20 cellular contexts compared by ENCODE assay signal in the genomic region with DNA sequence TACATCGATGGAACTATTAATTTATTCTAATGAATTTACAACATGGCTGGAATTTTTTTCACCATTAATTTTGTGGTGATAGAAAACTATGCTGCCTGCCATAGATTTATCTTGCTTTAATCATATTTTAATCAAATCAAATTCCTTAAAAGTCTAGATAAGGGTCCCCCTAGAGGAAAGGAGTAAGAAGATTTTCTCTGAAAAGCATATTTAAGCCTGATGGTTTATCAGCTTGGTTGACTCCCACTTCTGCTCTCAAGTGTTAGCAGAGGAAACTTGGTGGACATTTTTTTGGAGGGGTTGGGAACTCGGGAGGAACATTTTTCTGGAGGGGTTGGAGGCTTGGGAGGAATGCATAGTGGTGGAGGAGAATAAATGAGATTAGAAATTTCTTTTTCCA.
DNase-seq lines count a peak whose midpoint lies in the region; TF ChIP-seq lines count a peak whose summit lies in the region.
"Had no signal": no experiment of that assay in that cellular context is flagged by ENCODE, and none has a peak within 500 bp of the region (broad histone marks: within the 10 kb centered on the region; RNA-seq: fewer than 3 reads in every experiment).

No MANE protein-coding gene starts in this region.

- H3K4me3 ChIP-seq in epithelial cell of proximal tubule (ENCODE audit: low read depth, low read length), result no peak overlapping the region
- H3K4me3 ChIP-seq in retinal pigment epithelial cell (ENCODE audit: low read length), result no peak overlapping the region
- no peak overlapping the region for H3K4me3 ChIP-seq in colonic mucosa
- H3K4me3 ChIP-seq: left lung, pancreas, testis had no signal

- H3K4me1 Mint-ChIP-seq in activated T-helper 2 cell treated with anti-CD3 and anti-CD28 coated beads, Interferon-gamma antibody, Interleukin-2, Interleukin-4, amounts not matched to agents 10 μg/mL and 5 μg/mL and 100 μg/mL, durations not matched to agents 14 hours and 24 hours and 36 hours (ENCODE audit: low read depth), result no peaks in the 10 kb centered on the region
- H3K4me1 Mint-ChIP-seq: activated naive CD4-positive, alpha-beta T cell treated with anti-CD3 and anti-CD28 coated beads, Interleukin-2, amount 10 ng/mL, durations not matched to agents 7 days and 5 days; brain had no signal

- H3K4me3 Mint-ChIP-seq in activated T-helper 2 cell treated with anti-CD3 and anti-CD28 coated beads, Interferon-gamma antibody, Interleukin-2, Interleukin-4, amounts not matched to agents 10 μg/mL and 5 μg/mL and 100 μg/mL, durations not matched to agents 14 hours and 24 hours and 36 hours (ENCODE audit: low read depth), result no peak overlapping the region
- H3K4me3 Mint-ChIP-seq: activated naive CD4-positive, alpha-beta T cell treated with anti-CD3 and anti-CD28 coated beads, Interleukin-2, amount 10 ng/mL, durations not matched to agents 7 days and 5 days; brain; CD14-positive monocyte had no signal

- intact Hi-C loops in activated T-helper 2 cell treated with anti-CD3 and anti-CD28 coated beads, Interferon-gamma antibody, Interleukin-2, Interleukin-4, amounts not matched to agents 10 μg/mL and 5 μg/mL and 100 μg/mL, durations not matched to agents 14 hours and 24 hours and 36 hours (cut with micrococcal nuclease), result no loop called here
- intact Hi-C loops in colonic mucosa (cut with DNase I), result no loop called here

- no peaks in the 10 kb centered on the region for H3K36me3 Mint-ChIP-seq in activated T-helper 2 cell treated with anti-CD3 and anti-CD28 coated beads, Interferon-gamma antibody, Interleukin-2, Interleukin-4, amounts not matched to agents 10 μg/mL and 5 μg/mL and 100 μg/mL, durations not matched to agents 14 hours and 24 hours and 36 hours (ENCODE audit: low read depth)
- H3K36me3 Mint-ChIP-seq: activated naive CD4-positive, alpha-beta T cell treated with anti-CD3 and anti-CD28 coated beads, Interleukin-2, amount 10 ng/mL, durations not matched to agents 7 days and 5 days; brain had no signal

- no peaks in the 10 kb centered on the region for H3K27me3 ChIP-seq in colonic mucosa
- H3K27me3 ChIP-seq: left lung, pancreas, testis had no signal

- H3K27ac Mint-ChIP-seq in activated T-helper 2 cell treated with anti-CD3 and anti-CD28 coated beads, Interferon-gamma antibody, Interleukin-2, Interleukin-4, amounts not matched to agents 10 μg/mL and 5 μg/mL and 100 μg/mL, durations not matched to agents 14 hours and 24 hours and 36 hours, result no peak overlapping the region
- H3K27ac Mint-ChIP-seq: activated naive CD4-positive, alpha-beta T cell treated with anti-CD3 and anti-CD28 coated beads, Interleukin-2, amount 10 ng/mL, durations not matched to agents 7 days and 5 days; brain; CD14-positive monocyte had no signal

- DNase-seq in ELR (ENCODE audit: low read depth) (peak; percentile 26), OCI-M1 (lab: John Stamatoyannopoulos, UW) (peak; percentile 34), epithelial cell of proximal tubule (ENCODE audit: low read depth) (no peak), retinal pigment epithelial cell (ENCODE audit: low read depth) (no peak), colonic mucosa (no peak)
- DNase-seq in activated T-helper 2 cell treated with anti-CD3 and anti-CD28 coated beads, Interferon-gamma antibody, Interleukin-2, Interleukin-4, amounts not matched to agents 10 μg/mL and 5 μg/mL and 100 μg/mL, durations not matched to agents 14 hours and 24 hours and 36 hours (ENCODE audit: low spot score), result no peak
- no peak for DNase-seq in activated naive CD4-positive, alpha-beta T cell treated with anti-CD3 and anti-CD28 coated beads, Interleukin-2, amount 50 U/mL, for 16 hours
- DNase-seq: activated CD4-positive, alpha-beta T cell treated with anti-CD3 and anti-CD28 coated beads for 48 hours; activated CD8-positive, alpha-beta memory T cell treated with anti-CD3 and anti-CD28 coated beads, Interleukin-2, amount 50 U/mL, for 48 hours; activated naive CD4-positive, alpha-beta T cell treated with anti-CD3 and anti-CD28 coated beads, Interleukin-2, amount 10 ng/mL, durations not matched to agents 7 days and 5 days; KBM-7; left lung; NCI-H1417; NCI-H2171 treated with DMSO at 0.1 percent for 48 hours; SHP77 treated with DMSO at 0.1 percent for 48 hours; stimulated activated CD4-positive, alpha-beta T cell treated with anti-CD3 and anti-CD28 coated beads, Interleukin-4, amount 100 ng/mL, for 1 hour; testis had no signal

- TF ChIP-seq CTCF in epithelial cell of proximal tubule (conservative IDR thresholded peaks at IDR 0.05; ENCODE audit: low read depth, low read length), result peak; percentile 26
- TF ChIP-seq CTCF in retinal pigment epithelial cell (conservative IDR thresholded peaks at IDR 0.05; ENCODE audit: low read depth, low read length), result peak; percentile 40
- no peak for TF ChIP-seq CTCF in colonic mucosa (IDR thresholded peaks at IDR 0.05)

- H3K9me3 ChIP-seq in colonic mucosa, result no peaks in the 10 kb centered on the region
- H3K9me3 ChIP-seq: left lung, pancreas, testis had no signal

- no peak overlapping the region for H3K27ac ChIP-seq in colonic mucosa
- H3K27ac ChIP-seq: left lung, pancreas, testis had no signal

- no peaks in the 10 kb centered on the region for H3K9me3 Mint-ChIP-seq in activated T-helper 2 cell treated with anti-CD3 and anti-CD28 coated beads, Interferon-gamma antibody, Interleukin-2, Interleukin-4, amounts not matched to agents 10 μg/mL and 5 μg/mL and 100 μg/mL, durations not matched to agents 14 hours and 24 hours and 36 hours
- H3K9me3 Mint-ChIP-seq: activated naive CD4-positive, alpha-beta T cell treated with anti-CD3 and anti-CD28 coated beads, Interleukin-2, amount 10 ng/mL, durations not matched to agents 7 days and 5 days had no signal

- H3K9ac ChIP-seq in colonic mucosa (ENCODE audit: low read depth in 2 of 2, low read length in 2 of 2), result no peak overlapping the region

- peaks cover 63% of the 10 kb centered on the region for H3K27me3 Mint-ChIP-seq in activated T-helper 2 cell treated with anti-CD3 and anti-CD28 coated beads, Interferon-gamma antibody, Interleukin-2, Interleukin-4, amounts not matched to agents 10 μg/mL and 5 μg/mL and 100 μg/mL, durations not matched to agents 14 hours and 24 hours and 36 hours (ENCODE audit: low read depth)

- H3K36me3 ChIP-seq in colonic mucosa, result no peaks in the 10 kb centered on the region
- H3K36me3 ChIP-seq: left lung, pancreas had no signal

- no peaks in the 10 kb centered on the region for H3K4me1 ChIP-seq in colonic mucosa
- H3K4me1 ChIP-seq: left lung, pancreas had no signal

Comparison
In these comparisons a context has a peak if more than half of its experiments do, and no peak if none do; other contexts are left out.
1. DNase-seq: peak in ELR (single experiment) and OCI-M1 (single experiment); none in epithelial cell of proximal tubule (single experiment), retinal pigment epithelial cell (single experiment), activated T-helper 2 cell treated with anti-CD3 and anti-CD28 coated beads, Interferon-gamma antibody, Interleukin-2, Interleukin-4, amounts not matched to agents 10 μg/mL and 5 μg/mL and 100 μg/mL, durations not matched to agents 14 hours and 24 hours and 36 hours (single experiment), activated naive CD4-positive, alpha-beta T cell treated with anti-CD3 and anti-CD28 coated beads, Interleukin-2, amount 50 U/mL, for 16 hours (single experiment) and colonic mucosa (single experiment).